Comparison of ENCODE assay signal across 8 cellular contexts in the genomic region with DNA sequence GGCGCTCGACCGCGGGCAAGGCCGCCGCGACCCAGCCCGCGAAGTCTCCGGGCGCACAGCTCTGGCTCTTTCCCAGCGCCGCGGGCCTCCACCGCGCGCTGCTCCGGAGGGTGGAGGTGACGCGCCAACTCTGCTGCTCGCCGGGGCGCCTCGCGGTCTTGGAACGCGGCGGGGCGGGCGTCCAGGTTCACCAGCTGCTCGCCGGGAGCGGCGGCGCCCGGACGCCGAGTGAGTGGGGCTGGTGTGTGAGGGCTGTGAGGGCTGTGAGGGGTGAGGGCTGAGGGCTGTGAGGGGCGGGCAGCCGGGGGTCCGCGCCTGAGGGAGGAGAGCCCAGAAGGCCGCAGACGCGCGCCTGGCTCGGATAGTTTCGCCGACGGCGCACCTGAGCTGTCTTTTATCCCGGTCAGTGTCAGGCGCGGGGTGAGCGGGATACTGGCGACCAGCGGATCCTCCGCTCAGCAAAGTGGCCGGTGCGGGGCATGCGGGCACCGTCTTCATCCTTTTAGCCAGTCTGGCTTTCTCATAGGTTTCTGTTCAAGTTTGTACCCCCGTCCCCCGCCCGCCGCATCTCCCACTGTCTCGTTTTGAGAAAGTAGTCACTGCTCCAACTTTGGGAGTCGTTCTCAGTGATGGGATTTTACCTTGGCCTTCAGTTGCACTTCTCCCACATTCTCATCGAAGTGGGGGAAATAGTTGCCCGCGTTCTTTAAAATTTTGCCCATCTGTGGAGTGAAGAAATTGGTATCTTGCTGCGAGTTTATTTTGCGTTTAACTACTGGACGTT. TPM values are rescaled to one million over a fixed set of nuclear protein-coding genes. Genes with fewer than 3 reads are reported as not detected.
A peak's percentile ranks its signal among the peaks of the same experiment; 100 is the strongest.
DNase-seq lines count a peak whose midpoint lies in the region; ATAC-seq lines count a peak whose summit lies in the region.

No MANE protein-coding gene starts in this region.

- H2BK15ac ChIP-seq in mesenchymal stem cell (ENCODE audit: low read depth, poor library complexity, severe bottlenecking): no peak overlapping the region

- no peaks in the 10 kb centered on the region for H4K20me1 ChIP-seq in Karpas-422 (ENCODE audit: insufficient read depth, low read depth, low read length)

- H3K4me1 ChIP-seq in mesenchymal stem cell (ENCODE audit: control insufficient read depth, insufficient read depth, low read depth, low read length) (peaks cover 13% of the 10 kb centered on the region), Karpas-422 (ENCODE audit: low read length) (no peaks in the 10 kb centered on the region)

- H4K91ac ChIP-seq in mesenchymal stem cell (ENCODE audit: low read length): no peak overlapping the region

- H3K4me3 ChIP-seq in mesenchymal stem cell (ENCODE audit: insufficient read depth in 1 of 2, low read depth in 1 of 2, low read length in 2 of 2) (peak overlapping the region; percentile 65 to 89), Karpas-422 (ENCODE audit: low read length) (no peak overlapping the region)

- H2AK5ac ChIP-seq in mesenchymal stem cell (ENCODE audit: low read length, severe bottlenecking): no peak overlapping the region

- no peaks in the 10 kb centered on the region for H3K9me2 ChIP-seq in Karpas-422 (replicated peaks; ENCODE audit: insufficient read depth, low read length)

- no peak overlapping the region for H2BK5ac ChIP-seq in mesenchymal stem cell (ENCODE audit: low read depth, low read length, poor library complexity, severe bottlenecking)

- no peaks in the 10 kb centered on the region for H3K79me2 ChIP-seq in Karpas-422 (ENCODE audit: low read length)

- H3K9me3 ChIP-seq in mesenchymal stem cell (ENCODE audit: control insufficient read depth, low read length) (no peaks in the 10 kb centered on the region), Karpas-422 (ENCODE audit: low read length) (no peaks in the 10 kb centered on the region)

- H3K79me1 ChIP-seq in mesenchymal stem cell (replicated peaks; ENCODE audit: low read length, poor library complexity, severe bottlenecking): no peaks in the 10 kb centered on the region

- H3K36me3 ChIP-seq in mesenchymal stem cell (ENCODE audit: control insufficient read depth in 1 of 2, insufficient read depth in 2 of 2, low read depth in 1 of 2, low read length in 2 of 2): peaks cover 0 to 3% of the 10 kb centered on the region in 2 experiments
- H3K36me3 ChIP-seq in Karpas-422 (ENCODE audit: insufficient read depth, low read length): no peaks in the 10 kb centered on the region

- no peak overlapping the region for H2BK120ac ChIP-seq in mesenchymal stem cell (ENCODE audit: low read depth, low read length)

- H3K27ac ChIP-seq in mesenchymal stem cell (ENCODE audit: low read length, poor library complexity, severe bottlenecking) (no peak overlapping the region), Karpas-422 (ENCODE audit: low read length) (no peak overlapping the region)

- H3K27me3 ChIP-seq in mesenchymal stem cell (ENCODE audit: control insufficient read depth in 1 of 2, insufficient read depth in 1 of 2, low read length in 2 of 2) (no peaks in the 10 kb centered on the region), Karpas-422 (ENCODE audit: low read length) (no peaks in the 10 kb centered on the region; the same call in 1 of the 2 replicates)

- peak overlapping the region in 1 of 2 experiments; percentile 8 for H3K4ac ChIP-seq in mesenchymal stem cell (ENCODE audit: low read depth in 1 of 2, low read length in 2 of 2)

- H3K14ac ChIP-seq in mesenchymal stem cell (ENCODE audit: low read length in 2 of 2): no peak overlapping the region

- peak overlapping the region in 1 of 2 experiments; percentile 83 for H2BK12ac ChIP-seq in mesenchymal stem cell (ENCODE audit: low read length in 2 of 2)

- DNase-seq in AG08396 (ENCODE audit: low spot score) (peak; percentile 29), T-helper 9 cell (peak; percentile 45), ecto neural progenitor cell (ENCODE audit: low spot score) (peak; percentile 75), mesenchymal stem cell (peak; percentile 50), Karpas-422 (no peak)
- DNase-seq in stimulated activated CD8-positive, alpha-beta memory T cell treated with anti-CD3 and anti-CD28 coated beads, Interleukin-4, amount 100 ng/mL, for 24 hours (ENCODE audit: low read depth): peak; percentile 12

- H2AFZ ChIP-seq in mesenchymal stem cell (ENCODE audit: low read depth, low read length) (peak overlapping the region; percentile 33), Karpas-422 (ENCODE audit: low read length) (no peak overlapping the region)

- 7% methylated on average over 57 of the region's 74 CpGs for WGBS in mesenchymal stem cell

- H3K18ac ChIP-seq in mesenchymal stem cell (ENCODE audit: low read depth in 1 of 2, low read length in 2 of 2): peak overlapping the region in 1 of 2 experiments; percentile 34

- peak overlapping the region; percentile 67 for H4K8ac ChIP-seq in mesenchymal stem cell (ENCODE audit: low read length)

- peak overlapping the region; percentile 64 for H3K9ac ChIP-seq in mesenchymal stem cell (ENCODE audit: low read length)
- H3K9ac ChIP-seq in Karpas-422 (ENCODE audit: low read length): no peak overlapping the region

- peak overlapping the region in 1 of 2 experiments; percentile 42 for H3K23ac ChIP-seq in mesenchymal stem cell (ENCODE audit: low read length in 2 of 2)

- ATAC-seq in GM18873 (IDR thresholded peaks at IDR 0.05; ENCODE audit: low FRiP score, unreplicated experiment): peak; percentile 37
- peak; percentile 29 for ATAC-seq in HG03066 (IDR thresholded peaks at IDR 0.05; ENCODE audit: low read depth, unreplicated experiment)

- H3K4me2 ChIP-seq in mesenchymal stem cell (ENCODE audit: low read length, poor library complexity, severe bottlenecking): peak overlapping the region; percentile 83
- H3K4me2 ChIP-seq in Karpas-422 (ENCODE audit: low read depth, low read length, poor library complexity, severe bottlenecking): no peak overlapping the region

RNA-seq across cellular contexts. Expression of a gene that starts 0.6 kb away (rescaled TPM):
- polyA plus RNA-seq in mesenchymal stem cell (2013, experiment 1 of 2): 0.88 TPM
- 0.85 TPM for polyA plus RNA-seq in mesenchymal stem cell (2013, experiment 2 of 2)
- total RNA-seq in Karpas-422 (2014; rRNA removed; shearing (Covaris generic); ENCODE audit: low replicate concordance): not detected in 2 replicates
